Comparison of ENCODE assay signal across 8 cellular contexts in the genomic region with DNA sequence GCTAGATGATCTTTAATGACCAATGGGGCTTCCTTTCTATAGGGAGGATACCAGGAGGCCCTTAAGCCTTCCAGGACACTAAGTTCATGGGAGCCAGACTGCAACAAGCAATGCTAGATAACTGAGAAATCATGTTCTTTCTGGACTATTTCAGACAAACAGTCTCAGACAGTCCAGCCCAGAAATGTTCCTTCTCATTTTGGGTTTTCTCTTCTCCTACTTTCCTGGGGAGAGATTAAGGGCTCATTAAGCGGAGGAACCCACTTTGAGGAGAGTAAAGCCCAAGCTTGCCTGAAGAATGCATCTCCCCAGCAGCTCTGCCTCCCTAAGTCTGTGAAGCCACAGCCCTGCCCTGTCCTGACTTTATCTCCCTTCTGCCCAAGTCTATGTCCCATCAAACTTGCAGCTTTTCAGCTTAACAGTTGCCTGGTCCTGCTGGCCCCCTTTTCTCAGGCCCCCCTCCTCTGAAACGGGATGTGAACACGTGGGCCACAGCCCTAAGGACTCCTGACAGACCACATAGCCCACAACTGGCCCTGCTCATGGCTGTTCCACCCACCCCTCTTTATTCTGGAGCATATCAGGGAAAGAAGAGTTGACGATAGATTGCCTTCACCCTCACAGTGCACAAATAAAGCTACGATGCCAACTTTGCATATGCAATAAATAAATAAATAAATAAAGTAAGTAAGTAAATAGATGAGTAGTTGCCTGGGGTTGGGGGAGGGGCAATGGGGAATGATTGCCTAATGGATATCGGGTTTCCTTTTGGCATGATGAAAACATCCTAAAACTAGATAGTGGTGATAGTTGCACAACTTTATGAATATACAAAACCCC.
DNase-seq lines count a peak whose midpoint lies in the region; ATAC-seq and TF ChIP-seq lines count a peak whose summit lies in the region.

No MANE protein-coding gene starts in this region.

- TF ChIP-seq CTCF in fibroblast of pulmonary artery (IDR thresholded peaks at IDR 0.05; ENCODE audit: low read length, missing control alignments): no peak

- CTCF ChIA-PET in activated CD4-positive, alpha-beta memory T cell treated with anti-CD3 and anti-CD28 coated beads, Interleukin-2, amount 10 ng/mL, durations not matched to agents 7 days and 5 days (lab: Charles Lee): interaction anchor here (0.6 kb wide), 1 partner anchor 293 kb away, joined by 3 read pairs; no protein-coding TSS in a partner anchor

- no peak overlapping the region for H3K4me3 ChIP-seq in fibroblast of pulmonary artery (replicated peaks; ENCODE audit: low read depth, low read length)

- no peaks in the 10 kb centered on the region for H3K9me3 Mint-ChIP-seq in activated CD4-positive, alpha-beta memory T cell treated with anti-CD3 and anti-CD28 coated beads, Interleukin-2, amount 10 ng/mL, durations not matched to agents 7 days and 5 days

- H3K27ac Mint-ChIP-seq in activated CD4-positive, alpha-beta memory T cell treated with anti-CD3 and anti-CD28 coated beads, Interleukin-2, amount 10 ng/mL, durations not matched to agents 7 days and 5 days: no peak overlapping the region

- no peaks in the 10 kb centered on the region for H3K36me3 Mint-ChIP-seq in activated CD4-positive, alpha-beta memory T cell treated with anti-CD3 and anti-CD28 coated beads, Interleukin-2, amount 10 ng/mL, durations not matched to agents 7 days and 5 days (ENCODE audit: low read depth)

- no peak overlapping the region for H3K4me3 Mint-ChIP-seq in activated CD4-positive, alpha-beta memory T cell treated with anti-CD3 and anti-CD28 coated beads, Interleukin-2, amount 10 ng/mL, durations not matched to agents 7 days and 5 days

- H3K4me1 Mint-ChIP-seq in activated CD4-positive, alpha-beta memory T cell treated with anti-CD3 and anti-CD28 coated beads, Interleukin-2, amount 10 ng/mL, durations not matched to agents 7 days and 5 days: no peaks in the 10 kb centered on the region

- ATAC-seq in GM19328 (IDR thresholded peaks at IDR 0.05; ENCODE audit: unreplicated experiment): no peak
- no peak for ATAC-seq in GM21825 (IDR thresholded peaks at IDR 0.05; ENCODE audit: unreplicated experiment)

- DNase-seq in EL (peak; percentile 56), RPMI7951 (ENCODE audit: low read depth) (peak; percentile 44), fibroblast of pulmonary artery (ENCODE audit: low read depth) (peak; percentile 96), renal cortical epithelial cell (ENCODE audit: low read depth) (peak; percentile 55)
- no peak for DNase-seq in activated CD4-positive, alpha-beta memory T cell treated with anti-CD3 and anti-CD28 coated beads, Interleukin-2, amount 10 ng/mL, durations not matched to agents 7 days and 5 days
- no peak for DNase-seq in activated effector memory CD4-positive, alpha-beta T cell treated with Interleukin-2 at 50 U/mL for 16 hours

- H3K27me3 Mint-ChIP-seq in activated CD4-positive, alpha-beta memory T cell treated with anti-CD3 and anti-CD28 coated beads, Interleukin-2, amount 10 ng/mL, durations not matched to agents 7 days and 5 days: no peaks in the 10 kb centered on the region

- POLR2A ChIA-PET in activated CD4-positive, alpha-beta memory T cell treated with anti-CD3 and anti-CD28 coated beads, Interleukin-2, amount 10 ng/mL, durations not matched to agents 7 days and 5 days (lab: Charles Lee): no interaction called here

Comparison
In these comparisons a context has a peak if more than half of its experiments do, and no peak if none do; other contexts are left out.
1. DNase-seq: peak in EL (single experiment), RPMI7951 (single experiment), fibroblast of pulmonary artery (single experiment) and renal cortical epithelial cell (single experiment); none in activated CD4-positive, alpha-beta memory T cell treated with anti-CD3 and anti-CD28 coated beads, Interleukin-2, amount 10 ng/mL, durations not matched to agents 7 days and 5 days (single experiment) and activated effector memory CD4-positive, alpha-beta T cell treated with Interleukin-2 at 50 U/mL for 16 hours (single experiment).